ENCODE assay signal across 18 cellular contexts in the genomic region with DNA sequence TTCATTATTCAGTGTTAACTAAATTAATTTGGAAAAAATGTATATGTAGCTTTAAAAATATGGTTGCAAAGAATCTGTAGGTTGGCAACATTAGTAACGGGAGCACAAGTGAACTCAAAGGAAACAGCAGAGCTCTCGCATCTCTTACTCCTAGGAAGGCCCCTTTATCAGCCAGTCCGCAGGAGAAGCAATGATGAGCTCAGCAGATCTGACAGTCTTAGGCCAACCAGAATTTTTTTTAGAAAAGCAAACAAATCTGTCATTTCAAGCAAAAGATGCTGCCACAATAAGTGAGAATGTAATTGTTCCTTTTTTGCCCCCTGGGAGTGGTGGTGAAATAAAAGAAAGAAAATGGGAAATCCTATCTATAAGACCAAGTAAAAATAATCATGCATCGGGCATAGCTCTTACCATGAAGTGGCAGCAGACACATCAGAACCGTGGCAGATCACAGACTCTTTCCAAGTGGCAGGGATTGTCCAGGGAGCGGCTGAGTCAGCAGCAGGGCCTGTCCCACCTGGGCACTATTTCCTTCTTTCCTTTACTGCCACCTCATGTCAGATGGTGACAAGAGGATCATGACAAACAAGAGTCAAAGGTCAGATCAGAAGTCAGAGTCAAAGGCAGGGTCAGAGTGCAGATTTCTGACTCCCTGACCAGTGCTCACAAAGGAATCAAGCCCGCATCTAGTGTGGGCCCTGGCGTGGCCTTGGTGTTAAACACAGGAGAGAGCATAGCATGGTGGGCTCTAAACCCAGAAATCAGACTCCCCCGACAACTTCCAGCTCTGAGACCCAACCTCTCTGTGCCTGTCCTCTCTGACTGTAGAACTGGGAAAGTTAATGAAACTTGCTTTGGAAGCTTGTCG.
"Had no signal": no experiment of that assay in that cellular context is flagged by ENCODE, and none has a peak within 500 bp of the region (broad histone marks: within the 10 kb centered on the region; RNA-seq: fewer than 3 reads in every experiment).

No MANE protein-coding gene starts in this region.

- H3K36me3 Mint-ChIP-seq: activated naive CD4-positive, alpha-beta T cell treated with anti-CD3 and anti-CD28 coated beads, Interleukin-2, amount 10 ng/mL, durations not matched to agents 7 days and 5 days; natural killer cell; stimulated activated naive B cell treated with anti-CD40 and anti-IgM and Interleukin-4, amounts not matched to agents 10 μg/mL and 1 μg/mL and 100 μg/mL, for 72 hours had no signal

- H3K27ac Mint-ChIP-seq: activated naive CD4-positive, alpha-beta T cell treated with anti-CD3 and anti-CD28 coated beads, Interleukin-2, amount 10 ng/mL, durations not matched to agents 7 days and 5 days; stimulated activated naive B cell treated with anti-CD40 and anti-IgM and Interleukin-4, amounts not matched to agents 10 μg/mL and 1 μg/mL and 100 μg/mL, for 72 hours; T-helper 2 cell treated with Interferon-gamma antibody and Interleukin-4, amounts not matched to agents 5 μg/mL and 100 μg/mL, for 36 hours had no signal

- H3K9ac ChIP-seq: parathyroid adenoma had no signal

- H3K4me3 Mint-ChIP-seq: activated naive CD4-positive, alpha-beta T cell treated with anti-CD3 and anti-CD28 coated beads, Interleukin-2, amount 10 ng/mL, durations not matched to agents 7 days and 5 days; activated T-cell treated with anti-CD3 and anti-CD28 coated beads, Interleukin-2, amount 50 U/mL, for 4 hours; natural killer cell; T-helper 2 cell treated with Interferon-gamma antibody and Interleukin-4, amounts not matched to agents 5 μg/mL and 100 μg/mL, for 36 hours had no signal

- DNase-seq: activated CD8-positive, alpha-beta memory T cell treated with anti-CD3 and anti-CD28 coated beads, Interleukin-2, amount 50 U/mL, for 4 hours; activated T-cell treated with anti-CD3 and anti-CD28 coated beads, Interleukin-2, amount 50 U/mL, for 4 hours; aorta; brain microvascular endothelial cell; colonic mucosa; kidney glomerular epithelial cell; mesenchymal stem cell; natural killer cell; stimulated activated naive B cell treated with anti-CD40 and anti-IgM and Interleukin-4, amounts not matched to agents 10 μg/mL and 1 μg/mL and 100 μg/mL, for 72 hours had no signal

- H3K9me3 ChIP-seq: colonic mucosa, heart right ventricle, neutrophil, right lobe of liver, thoracic aorta had no signal

- H3K36me3 ChIP-seq: brain microvascular endothelial cell, colonic mucosa, heart right ventricle, neutrophil, right lobe of liver, thoracic aorta had no signal

- H3K27ac ChIP-seq: brain microvascular endothelial cell, colonic mucosa, heart right ventricle, neutrophil, parathyroid adenoma, right lobe of liver, thoracic aorta had no signal

- FAIRE-seq: endometrium had no signal

- H3K79me2 ChIP-seq: parathyroid adenoma had no signal

- H3K4me3 ChIP-seq: colonic mucosa, right lobe of liver, thoracic aorta had no signal

- H3K27me3 ChIP-seq: brain microvascular endothelial cell, colonic mucosa, right lobe of liver had no signal

- H3K9me3 Mint-ChIP-seq: activated naive CD4-positive, alpha-beta T cell treated with anti-CD3 and anti-CD28 coated beads, Interleukin-2, amount 10 ng/mL, durations not matched to agents 7 days and 5 days; activated T-cell treated with anti-CD3 and anti-CD28 coated beads, Interleukin-2, amount 50 U/mL, for 4 hours; central memory CD8-positive, alpha-beta T cell; natural killer cell; stimulated activated naive B cell treated with anti-CD40 and anti-IgM and Interleukin-4, amounts not matched to agents 10 μg/mL and 1 μg/mL and 100 μg/mL, for 72 hours; T-helper 2 cell treated with Interferon-gamma antibody and Interleukin-4, amounts not matched to agents 5 μg/mL and 100 μg/mL, for 36 hours had no signal

- H3K4me1 ChIP-seq: colonic mucosa, parathyroid adenoma had no signal

- H3K27me3 Mint-ChIP-seq: central memory CD8-positive, alpha-beta T cell; stimulated activated naive B cell treated with anti-CD40 and anti-IgM and Interleukin-4, amounts not matched to agents 10 μg/mL and 1 μg/mL and 100 μg/mL, for 72 hours had no signal
